In the genomic region with DNA sequence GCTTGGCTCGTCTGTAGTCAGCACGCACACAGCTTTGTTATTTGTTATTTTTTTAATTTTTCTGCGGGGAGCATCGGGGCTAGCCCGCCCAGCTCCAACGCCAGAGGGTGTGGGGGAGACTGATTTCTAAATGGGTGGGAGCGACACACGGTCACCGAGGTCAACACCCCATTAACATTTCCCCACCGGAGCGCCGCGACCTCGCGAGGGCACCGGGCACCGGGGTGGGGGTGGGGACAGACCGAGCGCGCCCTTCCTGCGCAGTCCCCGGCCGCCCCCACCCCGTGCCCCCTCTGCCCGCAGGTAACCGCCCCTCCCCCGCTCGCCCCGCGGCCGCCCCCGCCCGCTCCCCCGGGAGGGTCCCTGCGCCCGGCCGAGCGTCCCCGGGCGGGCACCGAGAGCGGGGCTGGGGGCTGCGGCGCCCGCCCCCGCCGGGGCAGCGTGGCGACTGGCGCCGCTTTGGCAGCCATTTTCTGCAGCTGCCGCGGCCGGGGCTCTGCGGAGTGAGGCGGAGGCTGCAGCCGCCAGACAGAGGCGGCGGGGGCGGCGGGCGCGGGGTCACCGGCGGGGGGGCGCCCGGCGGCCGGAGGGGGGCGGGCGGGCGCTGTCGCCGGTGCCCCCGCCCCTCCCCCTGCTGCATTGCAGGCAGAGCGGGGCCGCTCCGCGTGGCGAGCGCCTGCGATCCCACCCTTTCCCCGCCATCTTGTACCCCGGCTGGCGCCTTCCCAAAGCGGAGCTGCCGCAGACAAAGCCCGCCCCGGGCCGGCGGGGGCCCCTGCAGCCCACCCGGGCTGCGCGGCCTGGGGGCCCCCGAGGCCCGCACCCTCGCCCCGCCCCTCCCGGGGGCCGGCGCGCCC, we compare ENCODE assay signal across 8 cellular contexts. TPM values are rescaled to one million over a fixed set of nuclear protein-coding genes. Genes with fewer than 3 reads are reported as not detected.
A peak's percentile ranks its signal among the peaks of the same experiment; 100 is the strongest.
DNase-seq lines count a peak whose midpoint lies in the region; ATAC-seq, FAIRE-seq and TF ChIP-seq lines count a peak whose summit lies in the region.

No MANE protein-coding gene starts in this region.

- H3K27me3 ChIP-seq in iPS DF 6.9 (ENCODE audit: control insufficient read depth, insufficient read depth, low read length) = peaks cover 84% of the 10 kb centered on the region

- H3K9me3 ChIP-seq in iPS DF 6.9 (ENCODE audit: control insufficient read depth, insufficient read depth, low read length) = no peaks in the 10 kb centered on the region

- peaks cover 61% of the 10 kb centered on the region for H3K27me3 Mint-ChIP-seq in T-helper 2 cell treated with Interferon-gamma antibody and Interleukin-4, amounts not matched to agents 5 μg/mL and 100 μg/mL, for 36 hours (ENCODE audit: low read depth)

- TF ChIP-seq CTCF in GM13976 (IDR thresholded peaks at IDR 0.05; ENCODE audit: borderline replicate concordance, control extremely low read depth, extremely low read depth, insufficient read depth, missing control alignments) = no peak

- peak; percentile 32 for FAIRE-seq in urothelium cell line (lab: Jason Lieb, UNC)

- WGBS in iPS DF 6.9 (ENCODE audit: insufficient coverage, insufficient read length) = no CpG with 5 or more reads among the region's 102 CpGs

- H3K4me1 ChIP-seq in iPS DF 6.9 (ENCODE audit: control insufficient read depth, insufficient read depth, low read length) = peaks cover 12% of the 10 kb centered on the region

- no peaks in the 10 kb centered on the region for H3K9me3 Mint-ChIP-seq in T-helper 2 cell treated with Interferon-gamma antibody and Interleukin-4, amounts not matched to agents 5 μg/mL and 100 μg/mL, for 36 hours

- no peak for ATAC-seq in left cardiac atrium

- peak overlapping the region; percentile 7; the same call in 1 of the 2 replicates for H3K4me3 ChIP-seq in iPS DF 6.9 (ENCODE audit: low read length)

- H3K27ac ChIP-seq in iPS DF 6.9 (ENCODE audit: low read length) = no peak overlapping the region

- peak overlapping the region; percentile 54 for H3K4me3 Mint-ChIP-seq in T-helper 2 cell treated with Interferon-gamma antibody and Interleukin-4, amounts not matched to agents 5 μg/mL and 100 μg/mL, for 36 hours

- DNase-seq in left cardiac atrium (peak; percentile 39), cardiac septum (ENCODE audit: low spot score) (no peak), iPS DF 6.9 (ENCODE audit: low read depth, low spot score) (no peak), urothelium cell line (ENCODE audit: low spot score) (peak; percentile 66), H4 (ENCODE audit: low spot score) (no peak), GM13976 (ENCODE audit: low spot score) (no peak)
- DNase-seq in T-helper 2 cell treated with Interferon-gamma antibody and Interleukin-4, amounts not matched to agents 5 μg/mL and 100 μg/mL, for 36 hours (ENCODE audit: low spot score) = no peak
- DNase-seq in activated CD4-positive, alpha-beta T cell treated with anti-CD3 and anti-CD28 coated beads for 1 hour = no peak

- peak overlapping the region; percentile 55 for H3K27ac Mint-ChIP-seq in T-helper 2 cell treated with Interferon-gamma antibody and Interleukin-4, amounts not matched to agents 5 μg/mL and 100 μg/mL, for 36 hours

- H3K4me1 Mint-ChIP-seq in T-helper 2 cell treated with Interferon-gamma antibody and Interleukin-4, amounts not matched to agents 5 μg/mL and 100 μg/mL, for 36 hours (ENCODE audit: low read depth) = peaks cover 21% of the 10 kb centered on the region

- H3K36me3 ChIP-seq in iPS DF 6.9 (ENCODE audit: control insufficient read depth, insufficient read depth, low read length) = no peaks in the 10 kb centered on the region

- intact Hi-C loops in left cardiac atrium (cut with DNase I) = no loop called here
- intact Hi-C loops in cardiac septum (cut with DNase I) = loop anchor here (5.0 kb wide), 1 partner anchor 104 kb away; no protein-coding TSS in a partner anchor

- in situ Hi-C loops in GM13976 (cut with MboI; ENCODE audit: low sequenced_read_pairs, unreplicated experiment) = no loop called here

- H3K36me3 Mint-ChIP-seq in T-helper 2 cell treated with Interferon-gamma antibody and Interleukin-4, amounts not matched to agents 5 μg/mL and 100 μg/mL, for 36 hours (ENCODE audit: low read depth) = no peaks in the 10 kb centered on the region

RNA-seq across cellular contexts. Expression of a gene that starts 16.3 kb away (rescaled TPM):
- total RNA-seq in left cardiac atrium (1 to 10 TPM; 4.1 to 5.9 TPM), cardiac septum (5.7 TPM)
- total RNA-seq in H4 (2014; rRNA removed; shearing (Covaris generic)) = 7.0 and 14.6 TPM in 2 replicates

RNA-seq across cellular contexts. Expression of a gene that starts 26.0 kb away (rescaled TPM):
- 10 to 100 TPM; 17.9 to 24.2 TPM for total RNA-seq in left cardiac atrium
- total RNA-seq in cardiac septum = 23.8 TPM
- total RNA-seq in H4 (2014; rRNA removed; shearing (Covaris generic)) = 16.0 and 18.7 TPM in 2 replicates

RNA-seq across cellular contexts. Expression of a gene that starts 35.2 kb away (rescaled TPM):
- 1 to 10 TPM; 3.1 to 3.5 TPM for total RNA-seq in left cardiac atrium
- total RNA-seq in cardiac septum = 3.5 TPM
- total RNA-seq in H4 (2014; rRNA removed; shearing (Covaris generic)) = 24.5 and 34.2 TPM in 2 replicates

Comparison
In these comparisons a context has a peak if more than half of its experiments do, and no peak if none do; other contexts are left out.
1. DNase-seq: peak in left cardiac atrium (single experiment) and urothelium cell line (single experiment); none in cardiac septum (single experiment), T-helper 2 cell treated with Interferon-gamma antibody and Interleukin-4, amounts not matched to agents 5 μg/mL and 100 μg/mL, for 36 hours (single experiment), iPS DF 6.9 (single experiment), H4 (single experiment), GM13976 (single experiment) and activated CD4-positive, alpha-beta T cell treated with anti-CD3 and anti-CD28 coated beads for 1 hour (single experiment).